In genomic region chr1:201938440-201939005, GRCh38 we compare ENCODE assay signal across 2 cellular contexts.
TF ChIP-seq lines count a peak whose summit lies in the region.

No MANE protein-coding gene starts in this region.

TF ChIP-seq in IMR-90, 13 proteins besides CTCF, POLR2A, EP300 and RAD21:
- TF ChIP-seq NFE2L2 (IDR thresholded peaks at IDR 0.05; ENCODE audit: low read depth, low read length) (no peak), CHD1 (IDR thresholded peaks at IDR 0.05; ENCODE audit: low read depth, low read length) (no peak), RFX5 (IDR thresholded peaks at IDR 0.05; ENCODE audit: low read depth, low read length) (no peak), BHLHE40 (IDR thresholded peaks at IDR 0.05; ENCODE audit: low read depth, low read length) (no peak), SMC3 (IDR thresholded peaks at IDR 0.05; ENCODE audit: low read depth, low read length) (no peak), RCOR1 (IDR thresholded peaks at IDR 0.05; ENCODE audit: insufficient replicate concordance, low read length) (no peak), MXI1 (IDR thresholded peaks at IDR 0.05; ENCODE audit: borderline replicate concordance, low read depth, low read length) (no peak), FOS (IDR thresholded peaks at IDR 0.05; ENCODE audit: low read depth, low read length) (no peak), ELK1 (IDR thresholded peaks at IDR 0.05; ENCODE audit: borderline replicate concordance, low read depth, low read length) (no peak), USF2 (IDR thresholded peaks at IDR 0.05; ENCODE audit: low read depth, low read length) (no peak)

TF ChIP-seq in endothelial cell of umbilical vein, 7 proteins besides CTCF, POLR2A, EP300 and RAD21:
- no peak for TF ChIP-seq JUN (IDR thresholded peaks at IDR 0.05; ENCODE audit: borderline replicate concordance, insufficient read depth, insufficient read length, low read depth)
- no peak for TF ChIP-seq GATA2 (IDR thresholded peaks at IDR 0.05; ENCODE audit: insufficient read depth, insufficient read length, low read depth, low read length)
- TF ChIP-seq MAX (IDR thresholded peaks at IDR 0.05; ENCODE audit: insufficient read depth, insufficient read length) = no peak
- TF ChIP-seq MYC (IDR thresholded peaks at IDR 0.05; ENCODE audit: low read depth, low read length) = no peak
- TF ChIP-seq FOS (IDR thresholded peaks at IDR 0.05; ENCODE audit: borderline replicate concordance, insufficient read depth, low read length) = no peak
- no peak for TF ChIP-seq EZH2 (IDR thresholded peaks at IDR 0.05; ENCODE audit: borderline replicate concordance, low read depth, low read length, severe bottlenecking)
- TF ChIP-seq POLR2AphosphoS5 (IDR thresholded peaks at IDR 0.05; ENCODE audit: insufficient read depth, low read depth, low read length) = no peak
